In genomic region chr3:188402229-188402628, GRCh38 we compare ENCODE assay signal across 35 cellular contexts.
"Had no signal": no experiment of that assay in that cellular context is flagged by ENCODE, and none has a peak within 500 bp of the region (broad histone marks: within the 10 kb centered on the region; RNA-seq: fewer than 3 reads in every experiment).

No MANE protein-coding gene starts in this region.

- H3K36me3 ChIP-seq: colonic mucosa, gastrocnemius medialis, WERI-Rb-1 had no signal

- H3K27me3 Mint-ChIP-seq: activated CD4-positive, alpha-beta memory T cell treated with anti-CD3 and anti-CD28 coated beads for 36 hours; activated CD4-positive, alpha-beta T cell treated with anti-CD3 and anti-CD28 coated beads for 36 hours; activated CD4-positive, alpha-beta T cell treated with anti-CD3 and anti-CD28 coated beads, Interleukin-2, amount 10 ng/mL, durations not matched to agents 24 days and 14 days; activated naive CD4-positive, alpha-beta T cell treated with anti-CD3 and anti-CD28 coated beads, Interleukin-2, amount 50 U/mL, for 24 hours; activated naive CD8-positive, alpha-beta T cell treated with anti-CD3 and anti-CD28 coated beads for 36 hours; activated naive CD8-positive, alpha-beta T cell treated with anti-CD3 and anti-CD28 coated beads, Interleukin-2, amount 50 U/mL, for 24 hours had no signal

- H3K9me3 ChIP-seq: adrenal gland, body of pancreas, colonic mucosa, esophagus muscularis mucosa, gastrocnemius medialis had no signal

- H3K27ac ChIP-seq: adrenal gland, body of pancreas, colonic mucosa, dorsolateral prefrontal cortex, foreskin keratinocyte, gastrocnemius medialis, WERI-Rb-1 had no signal

- H3K27ac Mint-ChIP-seq: activated CD4-positive, alpha-beta memory T cell treated with anti-CD3 and anti-CD28 coated beads for 36 hours; activated CD4-positive, alpha-beta T cell treated with anti-CD3 and anti-CD28 coated beads for 36 hours; activated CD4-positive, alpha-beta T cell treated with anti-CD3 and anti-CD28 coated beads, Interleukin-2, amount 10 ng/mL, durations not matched to agents 24 days and 14 days; activated CD8-positive, alpha-beta memory T cell treated with anti-CD3 and anti-CD28 coated beads, Interleukin-2, amount 10 ng/mL, durations not matched to agents 7 days and 5 days; activated CD8-positive, alpha-beta T cell treated with anti-CD3 and anti-CD28 coated beads, Interleukin-2, amount 10 ng/mL, durations not matched to agents 7 days and 5 days; activated naive CD4-positive, alpha-beta T cell treated with anti-CD3 and anti-CD28 coated beads for 36 hours; activated naive CD4-positive, alpha-beta T cell treated with anti-CD3 and anti-CD28 coated beads, Interleukin-2, amount 50 U/mL, for 24 hours; activated T-helper 1 cell treated with anti-CD3 and anti-CD28 coated beads, Interleukin-12 subunit alpha, Interleukin-12 subunit beta, Interleukin-2, Interleukin-4 antibody, amounts not matched to agents 30 ng/mL and 10 ng/mL and 1 ng/mL, durations not matched to agents 14 hours and 24 hours and 36 hours; endodermal cell; T-helper 1 cell treated with Interleukin-12 subunit alpha and Interleukin-12 subunit beta and Interleukin-4 antibody, amounts not matched to agents 30 μg/mL and 1 μg/mL, for 36 hours; T-helper 2 cell treated with Interferon-gamma antibody and Interleukin-4, amounts not matched to agents 5 μg/mL and 100 μg/mL, for 36 hours had no signal

- H3K4me3 Mint-ChIP-seq: activated CD4-positive, alpha-beta memory T cell treated with anti-CD3 and anti-CD28 coated beads for 36 hours; activated CD4-positive, alpha-beta T cell treated with anti-CD3 and anti-CD28 coated beads for 36 hours; activated CD4-positive, alpha-beta T cell treated with anti-CD3 and anti-CD28 coated beads, Interleukin-2, amount 10 ng/mL, durations not matched to agents 24 days and 14 days; activated CD8-positive, alpha-beta memory T cell treated with anti-CD3 and anti-CD28 coated beads, Interleukin-2, amount 10 ng/mL, durations not matched to agents 7 days and 5 days; activated CD8-positive, alpha-beta T cell treated with anti-CD3 and anti-CD28 coated beads, Interleukin-2, amount 10 ng/mL, durations not matched to agents 7 days and 5 days; activated naive CD4-positive, alpha-beta T cell treated with anti-CD3 and anti-CD28 coated beads for 36 hours; activated naive CD4-positive, alpha-beta T cell treated with anti-CD3 and anti-CD28 coated beads, Interleukin-2, amount 50 U/mL, for 24 hours; activated naive CD8-positive, alpha-beta T cell treated with anti-CD3 and anti-CD28 coated beads for 36 hours; activated naive CD8-positive, alpha-beta T cell treated with anti-CD3 and anti-CD28 coated beads, Interleukin-2, amount 50 U/mL, for 24 hours; activated T-helper 1 cell treated with anti-CD3 and anti-CD28 coated beads, Interleukin-12 subunit alpha, Interleukin-12 subunit beta, Interleukin-2, Interleukin-4 antibody, amounts not matched to agents 30 ng/mL and 10 ng/mL and 1 ng/mL, durations not matched to agents 14 hours and 24 hours and 36 hours; endodermal cell; T-helper 1 cell treated with Interleukin-12 subunit alpha and Interleukin-12 subunit beta and Interleukin-4 antibody, amounts not matched to agents 30 μg/mL and 1 μg/mL, for 36 hours had no signal

- ATAC-seq: activated CD4-positive, alpha-beta T cell treated with anti-CD3 and anti-CD28 coated beads for 36 hours; activated CD8-positive, alpha-beta memory T cell treated with anti-CD3 and anti-CD28 coated beads, Interleukin-2, amount 10 ng/mL, durations not matched to agents 7 days and 5 days; activated CD8-positive, alpha-beta T cell treated with anti-CD3 and anti-CD28 coated beads, Interleukin-2, amount 10 ng/mL, durations not matched to agents 7 days and 5 days; activated naive CD8-positive, alpha-beta T cell treated with anti-CD3 and anti-CD28 coated beads, Interleukin-2, amount 50 U/mL, for 24 hours; body of pancreas; foreskin keratinocyte; gastrocnemius medialis; heart left ventricle had no signal

- H3K27me3 ChIP-seq: adrenal gland, body of pancreas, colonic mucosa, dorsolateral prefrontal cortex, esophagus muscularis mucosa, foreskin keratinocyte, gastrocnemius medialis, heart left ventricle had no signal

- H3K4me1 ChIP-seq: colonic mucosa, foreskin keratinocyte had no signal

- H3K9me3 Mint-ChIP-seq: activated CD4-positive, alpha-beta T cell treated with anti-CD3 and anti-CD28 coated beads, Interleukin-2, amount 10 ng/mL, durations not matched to agents 24 days and 14 days; endodermal cell; T-helper 1 cell treated with Interleukin-12 subunit alpha and Interleukin-12 subunit beta and Interleukin-4 antibody, amounts not matched to agents 30 μg/mL and 1 μg/mL, for 36 hours; T-helper 2 cell treated with Interferon-gamma antibody and Interleukin-4, amounts not matched to agents 5 μg/mL and 100 μg/mL, for 36 hours had no signal

- H3K4me3 ChIP-seq: adrenal gland, body of pancreas, colonic mucosa, dorsolateral prefrontal cortex, esophagus muscularis mucosa, gastrocnemius medialis, heart left ventricle had no signal

- DNase-seq: activated CD4-positive, alpha-beta memory T cell treated with anti-CD3 and anti-CD28 coated beads for 36 hours; activated CD4-positive, alpha-beta T cell treated with anti-CD3 and anti-CD28 coated beads for 36 hours; activated CD4-positive, alpha-beta T cell treated with anti-CD3 and anti-CD28 coated beads, Interleukin-2, amount 10 ng/mL, durations not matched to agents 24 days and 14 days; activated CD4-positive, CD25-positive, alpha-beta regulatory T cell; activated CD4-positive, CD25-positive, alpha-beta regulatory T cell treated with anti-CD3 and anti-CD28 coated beads, Interleukin-2, amount 50 U/mL, for 72 hours; activated CD8-positive, alpha-beta memory T cell treated with anti-CD3 and anti-CD28 coated beads, Interleukin-2, amount 10 ng/mL, durations not matched to agents 7 days and 5 days; activated CD8-positive, alpha-beta memory T cell treated with anti-CD3 and anti-CD28 coated beads, Interleukin-2, amount 50 U/mL, for 4 hours; activated CD8-positive, alpha-beta T cell treated with anti-CD3 and anti-CD28 coated beads, Interleukin-2, amount 10 ng/mL, durations not matched to agents 7 days and 5 days; activated effector memory CD4-positive, alpha-beta T cell treated with anti-CD3 and anti-CD28 coated beads, Interleukin-2, amount 50 U/mL, for 16 hours; activated naive CD4-positive, alpha-beta T cell treated with anti-CD3 and anti-CD28 coated beads for 36 hours; activated naive CD8-positive, alpha-beta T cell treated with anti-CD3 and anti-CD28 coated beads for 36 hours; activated naive CD8-positive, alpha-beta T cell treated with anti-CD3 and anti-CD28 coated beads, Interleukin-2, amount 50 U/mL, for 24 hours; activated T-cell treated with anti-CD3 and anti-CD28 coated beads, Interleukin-2, amount 50 U/mL, for 1 hour; activated T-cell treated with anti-CD3 and anti-CD28 coated beads, Interleukin-2, amount 50 U/mL, for 48 hours; adrenal gland; amygdala; aorta; body of pancreas; caudate nucleus; cerebellar nuclear complex; colonic mucosa; dorsolateral prefrontal cortex; effector memory CD4-positive, alpha-beta T cell; endodermal cell; foreskin keratinocyte; gastrocnemius medialis; glutamatergic neuron; heart left ventricle; T1000; WERI-Rb-1 had no signal
